In the genomic region with DNA sequence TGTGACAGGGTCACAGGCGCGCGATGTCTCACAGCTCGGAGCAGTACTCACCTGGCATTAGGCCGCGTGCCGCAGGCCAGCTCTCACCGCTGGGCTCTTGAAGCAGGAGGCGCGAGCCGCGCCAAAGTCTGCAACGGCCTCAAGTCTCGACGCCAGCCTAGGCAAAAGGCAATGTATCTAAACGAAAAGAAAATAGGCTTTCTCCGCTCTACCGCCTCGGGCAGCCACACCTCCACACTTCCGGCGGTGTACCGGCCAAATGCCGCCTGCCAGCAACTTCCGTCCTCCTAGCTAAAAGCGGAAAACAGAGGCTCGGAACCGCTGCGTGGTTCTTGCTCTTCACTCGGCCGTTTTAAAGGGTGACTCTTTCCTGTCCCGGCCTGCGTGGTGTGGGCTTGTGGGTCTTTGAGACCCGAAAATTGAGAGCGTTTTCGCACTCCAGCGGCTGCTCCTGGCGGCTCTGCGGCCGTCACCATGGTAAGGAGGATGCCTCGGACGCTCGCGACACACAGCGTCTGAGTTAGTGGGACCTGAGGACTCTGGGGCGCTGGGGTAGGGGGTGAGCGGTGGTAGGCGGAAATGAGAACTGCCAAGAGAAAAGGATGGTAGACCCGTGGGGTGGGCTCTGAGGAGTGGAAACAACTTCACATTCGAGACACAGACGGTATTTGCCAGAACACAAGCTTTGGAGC, we compare ENCODE assay signal across 1 cellular context.
TF ChIP-seq lines count a peak whose summit lies in the region.

Gene GFM2, minus strand, starts transcription at position 231 of the 692 bp plus-strand sequence. CDS start 3,375 bp downstream, outside the sequence.
Gene NSA2, plus strand, starts transcription at position 363 of the 692 bp plus-strand sequence. Its CDS starts 112 bp downstream, at position 475.

TF ChIP-seq in HepG2, 621 proteins besides CTCF, POLR2A, EP300 and RAD21 (continued from another document and continues in another):
- no peak for TF ChIP-seq KAT2B (IDR thresholded peaks at IDR 0.05; ENCODE audit: borderline replicate concordance, low read depth, low read length)
- peak; percentile 82; the same call in 1 of the 2 replicates for TF ChIP-seq ZNF598 (CRISPR knock-in tag; IDR thresholded peaks at IDR 0.05; ENCODE audit: borderline replicate concordance)
- TF ChIP-seq NFE2L2 (IDR thresholded peaks at IDR 0.05; ENCODE audit: low read length), result no peak
- peak; percentile 83 for TF ChIP-seq SRF (IDR thresholded peaks at IDR 0.05; ENCODE audit: low read depth, low read length)
- TF ChIP-seq ZNF552 (CRISPR knock-in tag; IDR thresholded peaks at IDR 0.05; ENCODE audit: borderline replicate concordance), result peak; percentile 23; the same call in 1 of the 2 replicates
- TF ChIP-seq DMAP1 (CRISPR knock-in tag; IDR thresholded peaks at IDR 0.05), result peak; percentile 77; the same call in 1 of the 2 replicates
- TF ChIP-seq, protein P1, sequence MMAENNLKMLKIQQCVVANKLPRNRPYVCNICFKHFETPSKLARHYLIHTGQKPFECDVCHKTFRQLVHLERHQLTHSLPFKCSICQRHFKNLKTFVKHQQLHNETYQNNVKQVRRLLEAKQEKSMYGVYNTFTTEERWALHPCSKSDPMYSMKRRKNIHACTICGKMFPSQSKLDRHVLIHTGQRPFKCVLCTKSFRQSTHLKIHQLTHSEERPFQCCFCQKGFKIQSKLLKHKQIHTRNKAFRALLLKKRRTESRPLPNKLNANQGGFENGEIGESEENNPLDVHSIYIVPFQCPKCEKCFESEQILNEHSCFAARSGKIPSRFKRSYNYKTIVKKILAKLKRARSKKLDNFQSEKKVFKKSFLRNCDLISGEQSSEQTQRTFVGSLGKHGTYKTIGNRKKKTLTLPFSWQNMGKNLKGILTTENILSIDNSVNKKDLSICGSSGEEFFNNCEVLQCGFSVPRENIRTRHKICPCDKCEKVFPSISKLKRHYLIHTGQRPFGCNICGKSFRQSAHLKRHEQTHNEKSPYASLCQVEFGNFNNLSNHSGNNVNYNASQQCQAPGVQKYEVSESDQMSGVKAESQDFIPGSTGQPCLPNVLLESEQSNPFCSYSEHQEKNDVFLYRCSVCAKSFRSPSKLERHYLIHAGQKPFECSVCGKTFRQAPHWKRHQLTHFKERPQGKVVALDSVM (CRISPR knock-in tag; IDR thresholded peaks at IDR 0.05), result peak; percentile 41; the same call in 1 of the 2 replicates
- TF ChIP-seq ZNF20 (CRISPR knock-in tag; IDR thresholded peaks at IDR 0.05), result 0 out of 2 replicates have a peak, but pooled peaks have one; percentile 69
- peak; percentile 49; the same call in 1 of the 2 replicates for TF ChIP-seq ZNF878 (CRISPR knock-in tag; IDR thresholded peaks at IDR 0.05)
- TF ChIP-seq ZBTB26 (CRISPR knock-in tag; IDR thresholded peaks at IDR 0.05; ENCODE audit: borderline replicate concordance), result peak; percentile 60; the same call in 1 of the 2 replicates
- TF ChIP-seq THRA (CRISPR knock-in tag; IDR thresholded peaks at IDR 0.05; ENCODE audit: borderline replicate concordance), result peak; percentile 63
- TF ChIP-seq ZNF709 (CRISPR knock-in tag; IDR thresholded peaks at IDR 0.05), result peak; percentile 57; the same call in 1 of the 2 replicates
- peak; percentile 62; the same call in 1 of the 2 replicates for TF ChIP-seq ZNF468 (CRISPR knock-in tag; IDR thresholded peaks at IDR 0.05)
- TF ChIP-seq ZSCAN20 (CRISPR knock-in tag; IDR thresholded peaks at IDR 0.05; ENCODE audit: borderline replicate concordance), result peak; percentile 75; the same call in 1 of the 2 replicates
- TF ChIP-seq U2AF1 (optimal IDR thresholded peaks at IDR 0.05; ENCODE audit: low read depth, low read length), result peak; percentile 98
- TF ChIP-seq NFKB2 (CRISPR knock-in tag; IDR thresholded peaks at IDR 0.05; ENCODE audit: borderline replicate concordance), result peak; percentile 86; the same call in 1 of the 2 replicates
- TF ChIP-seq AHR (CRISPR knock-in tag; IDR thresholded peaks at IDR 0.05), result peak; percentile 58; the same call in 1 of the 2 replicates
- TF ChIP-seq ZSCAN22 (CRISPR knock-in tag; IDR thresholded peaks at IDR 0.05), result no peak
- TF ChIP-seq ARID3A (IDR thresholded peaks at IDR 0.05; ENCODE audit: low read depth, low read length), result no peak; the same call in 1 of the 2 replicates
- TF ChIP-seq ZNF230 (CRISPR knock-in tag; IDR thresholded peaks at IDR 0.05), result peak; percentile 54; the same call in 1 of the 2 replicates
- peak; percentile 86 for TF ChIP-seq ZNF605 (CRISPR knock-in tag; IDR thresholded peaks at IDR 0.05)
- TF ChIP-seq ZNF777 (CRISPR knock-in tag; IDR thresholded peaks at IDR 0.05), result peak; percentile 73
- no peak for TF ChIP-seq GATA4 (IDR thresholded peaks at IDR 0.05; ENCODE audit: borderline replicate concordance, low read depth)
- peak; percentile 76 for TF ChIP-seq MIER2 (CRISPR knock-in tag; IDR thresholded peaks at IDR 0.05)
- no peak for TF ChIP-seq MAFF (IDR thresholded peaks at IDR 0.05; ENCODE audit: low read depth, low read length)
- peak; percentile 69 for TF ChIP-seq BCL6 (CRISPR knock-in tag; IDR thresholded peaks at IDR 0.05)
- TF ChIP-seq ZFP90 (CRISPR knock-in tag; IDR thresholded peaks at IDR 0.05; ENCODE audit: borderline replicate concordance), result peak; percentile 92
- TF ChIP-seq ZNF883 (CRISPR knock-in tag; IDR thresholded peaks at IDR 0.05; ENCODE audit: not compliant biosample characterization), result peak; percentile 89
- peak; percentile 91 for TF ChIP-seq ZNF687 (CRISPR knock-in tag; IDR thresholded peaks at IDR 0.05)
- peak; percentile 91 for TF ChIP-seq ZNF547 (CRISPR knock-in tag; IDR thresholded peaks at IDR 0.05)
- peak; percentile 87; the same call in 1 of the 2 replicates for TF ChIP-seq RFXAP (CRISPR knock-in tag; IDR thresholded peaks at IDR 0.05; ENCODE audit: borderline replicate concordance)
- no peak for TF ChIP-seq ZNF841 (CRISPR knock-in tag; IDR thresholded peaks at IDR 0.05; ENCODE audit: borderline replicate concordance)
- peak; percentile 95 for TF ChIP-seq SAP130 (CRISPR knock-in tag; IDR thresholded peaks at IDR 0.05; ENCODE audit: low read depth)
- peak; percentile 84; the same call in 1 of the 2 replicates for TF ChIP-seq ZZZ3 (CRISPR knock-in tag; IDR thresholded peaks at IDR 0.05; ENCODE audit: borderline replicate concordance)
- peak; percentile 74; the same call in 1 of the 2 replicates for TF ChIP-seq NRL (CRISPR knock-in tag; IDR thresholded peaks at IDR 0.05; ENCODE audit: borderline replicate concordance)
- TF ChIP-seq, protein P2, sequence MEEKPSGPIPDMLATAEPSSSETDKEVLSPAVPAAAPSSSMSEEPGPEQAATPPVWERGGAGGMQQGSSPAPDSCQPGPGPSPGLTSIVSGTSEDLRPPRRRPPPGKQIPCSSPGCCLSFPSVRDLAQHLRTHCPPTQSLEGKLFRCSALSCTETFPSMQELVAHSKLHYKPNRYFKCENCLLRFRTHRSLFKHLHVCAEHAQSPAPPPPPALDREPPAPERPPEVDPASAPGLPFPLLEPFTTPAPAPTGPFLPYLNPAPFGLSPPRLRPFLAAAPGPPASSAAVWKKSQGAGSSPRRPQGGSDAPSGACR (CRISPR knock-in tag; IDR thresholded peaks at IDR 0.05), result 0 out of 2 replicates have a peak, but pooled peaks have one; percentile 67
- peak; percentile 78; the same call in 1 of the 2 replicates for TF ChIP-seq E2F2 (CRISPR knock-in tag; IDR thresholded peaks at IDR 0.05; ENCODE audit: borderline replicate concordance)
- peak; percentile 89 for TF ChIP-seq REPIN1 (CRISPR knock-in tag; IDR thresholded peaks at IDR 0.05; ENCODE audit: borderline replicate concordance, low read depth)
- peak; percentile 91 for TF ChIP-seq ELF1 (CRISPR knock-in tag; IDR thresholded peaks at IDR 0.05)
- 0 out of 2 replicates have a peak, but pooled peaks have one; percentile 63 for TF ChIP-seq ZNF543 (CRISPR knock-in tag; IDR thresholded peaks at IDR 0.05)
- TF ChIP-seq JUND (CRISPR knock-in tag; IDR thresholded peaks at IDR 0.05), result peak; percentile 32; the same call in 1 of the 2 replicates
- TF ChIP-seq E2F1 (CRISPR knock-in tag; IDR thresholded peaks at IDR 0.05), result 0 out of 2 replicates have a peak, but pooled peaks have one; percentile 53
- TF ChIP-seq ZNF607 (CRISPR knock-in tag; IDR thresholded peaks at IDR 0.05; ENCODE audit: borderline replicate concordance), result 0 out of 2 replicates have a peak, but pooled peaks have one; percentile 72
- TF ChIP-seq SP1 (IDR thresholded peaks at IDR 0.05), result no peak
- peak; percentile 86 for TF ChIP-seq SP1 (CRISPR knock-in tag; IDR thresholded peaks at IDR 0.05)
- TF ChIP-seq SP140L (CRISPR knock-in tag; IDR thresholded peaks at IDR 0.05; ENCODE audit: borderline replicate concordance), result 0 out of 2 replicates have a peak, but pooled peaks have one; percentile 71
- TF ChIP-seq ZNF264 (CRISPR knock-in tag; IDR thresholded peaks at IDR 0.05), result peak; percentile 82; the same call in 1 of the 2 replicates
- TF ChIP-seq NR2C2 (CRISPR knock-in tag; IDR thresholded peaks at IDR 0.05; ENCODE audit: borderline replicate concordance), result peak; percentile 91
- no peak for TF ChIP-seq IKZF1 (IDR thresholded peaks at IDR 0.05)
- no peak for TF ChIP-seq ZNF17 (CRISPR knock-in tag; IDR thresholded peaks at IDR 0.05)
- peak; percentile 85 for TF ChIP-seq ZNF143 (CRISPR knock-in tag; IDR thresholded peaks at IDR 0.05)
- TF ChIP-seq ETV5 (CRISPR knock-in tag; IDR thresholded peaks at IDR 0.05; ENCODE audit: borderline replicate concordance), result peak; percentile 95
